19 cellular contexts compared by ENCODE assay signal in genomic region chr19:38093587-38093986, GRCh38.
DNase-seq lines count a peak whose midpoint lies in the region; ATAC-seq and TF ChIP-seq lines count a peak whose summit lies in the region.
"Had no signal": no experiment of that assay in that cellular context is flagged by ENCODE, and none has a peak within 500 bp of the region (broad histone marks: within the 10 kb centered on the region; RNA-seq: fewer than 3 reads in every experiment).

No MANE protein-coding gene starts in this region.

- no peak overlapping the region for H3K27ac ChIP-seq in foreskin keratinocyte
- H3K27ac ChIP-seq: 22Rv1, colonic mucosa, hepatocyte, pancreas had no signal

- intact Hi-C loops in cardiac septum (cut with DNase I), result loop anchor here (5.0 kb wide), 1 partner anchor 86 kb away; no protein-coding TSS in a partner anchor

- H3K4me1 ChIP-seq in foreskin keratinocyte, result no peaks in the 10 kb centered on the region
- H3K4me1 ChIP-seq: colonic mucosa, pancreas had no signal

- ATAC-seq in SK-N-SH treated with all-trans-retinoic acid at 6 μM for 48 hours, result peak; percentile 33; the same call in 1 of the 3 replicates
- no peak for ATAC-seq in foreskin keratinocyte
- ATAC-seq in HG03159 (IDR thresholded peaks at IDR 0.05; ENCODE audit: unreplicated experiment), result no peak
- ATAC-seq: HCT116; naive thymus-derived CD8-positive, alpha-beta T cell had no signal

- DNase-seq in NCI-H1694 (lab: John Stamatoyannopoulos, UW) (peak; percentile 18), NCI-H1694 treated with DMSO at 0.1 percent for 48 hours (lab: John Stamatoyannopoulos, UW) (no peak), cardiac septum (ENCODE audit: low spot score) (peak; percentile 77), putamen (ENCODE audit: low spot score) (peak; percentile 48), NCI-H1105 treated with DMSO at 0.1 percent for 48 hours (lab: John Stamatoyannopoulos, UW) (no peak), foreskin keratinocyte (no peak)
- DNase-seq: activated naive CD4-positive, alpha-beta T cell treated with anti-CD3 and anti-CD28 coated beads, Interleukin-2, amount 10 ng/mL, durations not matched to agents 7 days and 5 days; activated T-cell treated with anti-CD3 and anti-CD28 coated beads, Interleukin-2, amount 50 U/mL, for 1 hour; colonic mucosa; GF-D8; mesendoderm; naive thymus-derived CD8-positive, alpha-beta T cell; NCI-H510A treated with DMSO at 0.1 percent for 48 hours had no signal

- H3K27me3 ChIP-seq in foreskin keratinocyte, result no peaks in the 10 kb centered on the region
- H3K27me3 ChIP-seq: colonic mucosa, hepatocyte, pancreas had no signal

- TF ChIP-seq CTCF in foreskin keratinocyte (conservative IDR thresholded peaks at IDR 0.05), result no peak

TF ChIP-seq in SK-N-SH treated with all-trans-retinoic acid at 6 μM for 48 hours, 23 proteins besides CTCF, POLR2A, EP300 and RAD21:
- TF ChIP-seq TSHZ2 (CRISPR knock-in tag; IDR thresholded peaks at IDR 0.05), result peak; percentile 35; the same call in 1 of the 2 replicates
- TF ChIP-seq TCF4 (CRISPR knock-in tag; IDR thresholded peaks at IDR 0.05; ENCODE audit: borderline replicate concordance), result peak; percentile 81
- no peak for TF ChIP-seq CSDC2 (CRISPR knock-in tag; IDR thresholded peaks at IDR 0.05)
TF ChIP-seq in SK-N-SH treated with all-trans-retinoic acid at 6 μM for 48 hours: peak in this region for 2.

Comparison
In these comparisons a context has a peak if more than half of its experiments do, and no peak if none do; other contexts are left out.
1. DNase-seq: peak in NCI-H1694 (single experiment), cardiac septum (single experiment) and putamen (single experiment); none in NCI-H1694 treated with DMSO at 0.1 percent for 48 hours (single experiment), NCI-H1105 treated with DMSO at 0.1 percent for 48 hours (single experiment) and foreskin keratinocyte (0 of 2).